Comparison of ENCODE assay signal across 18 cellular contexts in the genomic region with DNA sequence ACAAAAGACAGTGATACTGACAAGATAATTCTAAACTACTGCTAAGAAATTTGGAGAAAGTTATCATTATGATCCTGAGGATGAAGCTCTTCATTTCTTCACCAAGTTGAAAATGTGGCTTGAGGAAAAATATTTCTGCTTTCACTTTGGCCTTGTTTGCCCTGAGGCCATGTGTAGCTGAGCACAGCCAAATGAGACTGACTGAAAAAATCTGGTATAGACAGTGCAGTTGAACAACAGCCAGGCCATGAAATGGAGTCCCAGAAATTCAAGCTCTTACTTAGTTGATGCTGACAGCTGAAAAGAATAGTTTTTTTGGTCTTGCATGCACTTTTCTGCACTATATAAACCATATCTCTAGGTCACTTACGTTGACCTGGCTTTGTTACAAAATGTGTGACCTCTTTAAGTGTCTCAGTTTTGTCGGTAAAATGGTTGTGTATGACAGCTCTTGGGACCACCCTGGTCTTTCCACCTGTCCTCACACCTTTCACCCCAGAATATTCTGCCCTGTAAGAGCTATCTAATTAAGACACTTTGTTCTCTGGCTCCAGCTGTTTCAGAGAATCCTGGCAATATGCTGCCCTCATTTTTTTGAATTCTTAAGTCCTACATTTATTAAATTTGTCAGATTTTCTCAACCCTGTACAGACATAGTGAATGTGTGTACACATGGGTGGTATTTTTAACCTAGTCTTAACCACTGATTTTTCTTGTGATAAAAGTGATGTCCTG.
A peak's percentile ranks its signal among the peaks of the same experiment; 100 is the strongest.
DNase-seq lines count a peak whose midpoint lies in the region; FAIRE-seq and TF ChIP-seq lines count a peak whose summit lies in the region.
"Had no signal": no experiment of that assay in that cellular context is flagged by ENCODE, and none has a peak within 500 bp of the region (broad histone marks: within the 10 kb centered on the region; RNA-seq: fewer than 3 reads in every experiment).

No MANE protein-coding gene starts in this region.

- H3K4me1 ChIP-seq in esophagus muscularis mucosa, result peaks cover 0 to 23% (median 18%) of the 10 kb centered on the region in 4 donors
- H3K4me1 ChIP-seq in mesenchymal stem cell (ENCODE audit: control insufficient read depth, insufficient read depth, low read depth, low read length), result no peaks in the 10 kb centered on the region
- peaks cover 0 to 2% of the 10 kb centered on the region in 2 donors for H3K4me1 ChIP-seq in small intestine (ENCODE audit: control insufficient read depth in 2 of 2, insufficient read depth in 1 of 2, low read depth in 1 of 2, low read length in 1 of 2)
- H3K4me1 ChIP-seq: ascending aorta, esophagus squamous epithelium, upper lobe of left lung had no signal

- H3K27ac ChIP-seq in esophagus muscularis mucosa (replicated peaks in 1 of 4) (peak overlapping the region; percentile 22 to 68 (median 56)), mesenchymal stem cell (ENCODE audit: low read length, poor library complexity, severe bottlenecking) (no peak overlapping the region), small intestine (ENCODE audit: low read depth in 1 of 2, low read length in 1 of 2) (no peak overlapping the region)
- H3K27ac ChIP-seq: ascending aorta, esophagus squamous epithelium, WERI-Rb-1 had no signal

- H3K36me3 ChIP-seq in BJ (ENCODE audit: control insufficient read depth, insufficient read depth, low read length), result no peaks in the 10 kb centered on the region
- no peaks in the 10 kb centered on the region for H3K36me3 ChIP-seq in esophagus muscularis mucosa
- H3K36me3 ChIP-seq in mesenchymal stem cell (ENCODE audit: control insufficient read depth in 1 of 2, insufficient read depth in 2 of 2, low read depth in 1 of 2, low read length in 2 of 2), result no peaks in the 10 kb centered on the region
- H3K36me3 ChIP-seq in small intestine (ENCODE audit: control insufficient read depth in 2 of 2, insufficient read depth in 2 of 2, low read length in 2 of 2), result no peaks in the 10 kb centered on the region
- H3K36me3 ChIP-seq: ascending aorta, esophagus squamous epithelium, upper lobe of left lung, WERI-Rb-1 had no signal

- no peak overlapping the region for H2BK12ac ChIP-seq in mesenchymal stem cell (ENCODE audit: low read length in 2 of 2)

- H3K9ac ChIP-seq in mesenchymal stem cell (ENCODE audit: low read length), result peak overlapping the region; percentile 21

- POLR2A ChIA-PET in BJ (lab: Charles Lee), result interaction anchor here (0.6 to 0.8 kb wide), 2 partner anchors 9 to 12 kb away, joined by 3 to 11 read pairs; no protein-coding TSS in a partner anchor

- no peak overlapping the region for H2BK5ac ChIP-seq in mesenchymal stem cell (ENCODE audit: low read depth, low read length, poor library complexity, severe bottlenecking)

- no peak overlapping the region for H3K14ac ChIP-seq in mesenchymal stem cell (ENCODE audit: low read length in 2 of 2)

- H4K91ac ChIP-seq in mesenchymal stem cell (ENCODE audit: low read length), result no peak overlapping the region

- CTCF ChIA-PET in BJ (lab: Yijun Ruan, JAX), result interaction anchor here (0.6 to 0.7 kb wide), 3 partner anchors 11 to 740 kb away, joined by 3 read pairs; no protein-coding TSS in a partner anchor

- H2AK5ac ChIP-seq in mesenchymal stem cell (ENCODE audit: low read length, severe bottlenecking), result no peak overlapping the region

- DNase-seq in BJ (ENCODE audit: low read depth), result peak; percentile 70
- peak; percentile 65 for DNase-seq in NCI-H226
- DNase-seq in esophagus muscularis mucosa (ENCODE audit: extremely low spot score), result no peak
- DNase-seq in mesenchymal stem cell, result peak; percentile 30
- no peak for DNase-seq in activated CD4-positive, CD25-positive, alpha-beta regulatory T cell (lab: John Stamatoyannopoulos, UW)
- DNase-seq in hepatic stellate cell (ENCODE audit: low spot score), result no peak
- DNase-seq in small intestine, result no peak
- no peak for DNase-seq in mucosa of gallbladder (ENCODE audit: low spot score)
- DNase-seq: activated CD8-positive, alpha-beta memory T cell treated with anti-CD3 and anti-CD28 coated beads for 24 hours; esophagus squamous epithelium; KG1; mesendoderm; NCI-H1436; T-cell; upper lobe of left lung; WERI-Rb-1 had no signal

- H3K9me3 ChIP-seq in esophagus muscularis mucosa, result no peaks in the 10 kb centered on the region
- H3K9me3 ChIP-seq in mesenchymal stem cell (ENCODE audit: control insufficient read depth, low read length), result no peaks in the 10 kb centered on the region
- H3K9me3 ChIP-seq in small intestine (ENCODE audit: control insufficient read depth, low read depth), result no peaks in the 10 kb centered on the region
- H3K9me3 ChIP-seq: ascending aorta, esophagus squamous epithelium, upper lobe of left lung had no signal

- no peak overlapping the region for H2AFZ ChIP-seq in mesenchymal stem cell (ENCODE audit: low read depth, low read length)

- no peak for TF ChIP-seq CTCF in BJ (IDR thresholded peaks at IDR 0.05; ENCODE audit: insufficient read depth, low read depth, low read length)
- no peak for TF ChIP-seq CTCF in esophagus muscularis mucosa (IDR thresholded peaks at IDR 0.05)

- H3K18ac ChIP-seq in mesenchymal stem cell (ENCODE audit: low read depth in 1 of 2, low read length in 2 of 2), result no peak overlapping the region

- no peak for TF ChIP-seq POLR2A in esophagus muscularis mucosa (IDR thresholded peaks at IDR 0.05; ENCODE audit: low read depth)

- H3K4me2 ChIP-seq in mesenchymal stem cell (ENCODE audit: low read length, poor library complexity, severe bottlenecking), result no peak overlapping the region

- H3K27me3 ChIP-seq in BJ (ENCODE audit: control insufficient read depth, insufficient read depth, low read length) (no peaks in the 10 kb centered on the region), esophagus muscularis mucosa (no peaks in the 10 kb centered on the region), mesenchymal stem cell (ENCODE audit: control insufficient read depth in 1 of 2, insufficient read depth in 1 of 2, low read length in 2 of 2) (no peaks in the 10 kb centered on the region), small intestine (ENCODE audit: control insufficient read depth in 2 of 2, insufficient read depth in 2 of 2, low read length in 2 of 2) (no peaks in the 10 kb centered on the region)
- H3K27me3 ChIP-seq: ascending aorta, esophagus squamous epithelium, upper lobe of left lung had no signal

- no peak overlapping the region for H3K4me3 ChIP-seq in BJ (ENCODE audit: low read depth, low read length)
- H3K4me3 ChIP-seq in esophagus muscularis mucosa, result no peak overlapping the region
- H3K4me3 ChIP-seq in mesenchymal stem cell (ENCODE audit: insufficient read depth in 1 of 2, low read depth in 1 of 2, low read length in 2 of 2), result no peak overlapping the region
- H3K4me3 ChIP-seq in small intestine (ENCODE audit: low read depth in 1 of 2, low read length in 2 of 2), result no peak overlapping the region
- H3K4me3 ChIP-seq: ascending aorta, esophagus squamous epithelium, GM12878, upper lobe of left lung had no signal

- TF ChIP-seq EP300 in esophagus muscularis mucosa (IDR thresholded peaks at IDR 0.05), result no peak

- WGBS in esophagus muscularis mucosa, result 37% methylated on average over 2 of the region's 2 CpGs
- 94% methylated on average over 2 of the region's 2 CpGs for WGBS in mesenchymal stem cell
- WGBS in small intestine, 3 donors, result 61 to 93% (median 80%) methylated on average over 2 of the region's 2 CpGs

- no peak overlapping the region for H4K8ac ChIP-seq in mesenchymal stem cell (ENCODE audit: low read length)

- no peak for FAIRE-seq in small intestine (lab: Jason Lieb, UNC)
- FAIRE-seq: GM12878 had no signal

- intact Hi-C loops in esophagus muscularis mucosa (cut with DNase I), result loop anchor here (5.0 to 10.0 kb wide), 2 partner anchors 53 to 185 kb away; a partner anchor contains a TSS

- no peak overlapping the region for H2BK15ac ChIP-seq in mesenchymal stem cell (ENCODE audit: low read depth, poor library complexity, severe bottlenecking)

- H3K79me1 ChIP-seq in mesenchymal stem cell (replicated peaks; ENCODE audit: low read length, poor library complexity, severe bottlenecking), result no peaks in the 10 kb centered on the region

- H2BK120ac ChIP-seq in mesenchymal stem cell (ENCODE audit: low read depth, low read length), result no peak overlapping the region

- no peak overlapping the region for H3K23ac ChIP-seq in mesenchymal stem cell (ENCODE audit: low read length in 2 of 2)

- H3K4ac ChIP-seq in mesenchymal stem cell (ENCODE audit: low read depth in 1 of 2, low read length in 2 of 2), result no peak overlapping the region

Comparison
In these comparisons a context has a peak if more than half of its experiments do, and no peak if none do; other contexts are left out.
1. DNase-seq: peak in BJ (single experiment), NCI-H226 (single experiment) and mesenchymal stem cell (single experiment); none in esophagus muscularis mucosa (single experiment), activated CD4-positive, CD25-positive, alpha-beta regulatory T cell (0 of 4), hepatic stellate cell (single experiment), small intestine (single experiment) and mucosa of gallbladder (single experiment).
2. H3K27ac ChIP-seq: peak in esophagus muscularis mucosa (4 of 4); none in mesenchymal stem cell (single experiment) and small intestine (0 of 2).